In the genomic region with DNA sequence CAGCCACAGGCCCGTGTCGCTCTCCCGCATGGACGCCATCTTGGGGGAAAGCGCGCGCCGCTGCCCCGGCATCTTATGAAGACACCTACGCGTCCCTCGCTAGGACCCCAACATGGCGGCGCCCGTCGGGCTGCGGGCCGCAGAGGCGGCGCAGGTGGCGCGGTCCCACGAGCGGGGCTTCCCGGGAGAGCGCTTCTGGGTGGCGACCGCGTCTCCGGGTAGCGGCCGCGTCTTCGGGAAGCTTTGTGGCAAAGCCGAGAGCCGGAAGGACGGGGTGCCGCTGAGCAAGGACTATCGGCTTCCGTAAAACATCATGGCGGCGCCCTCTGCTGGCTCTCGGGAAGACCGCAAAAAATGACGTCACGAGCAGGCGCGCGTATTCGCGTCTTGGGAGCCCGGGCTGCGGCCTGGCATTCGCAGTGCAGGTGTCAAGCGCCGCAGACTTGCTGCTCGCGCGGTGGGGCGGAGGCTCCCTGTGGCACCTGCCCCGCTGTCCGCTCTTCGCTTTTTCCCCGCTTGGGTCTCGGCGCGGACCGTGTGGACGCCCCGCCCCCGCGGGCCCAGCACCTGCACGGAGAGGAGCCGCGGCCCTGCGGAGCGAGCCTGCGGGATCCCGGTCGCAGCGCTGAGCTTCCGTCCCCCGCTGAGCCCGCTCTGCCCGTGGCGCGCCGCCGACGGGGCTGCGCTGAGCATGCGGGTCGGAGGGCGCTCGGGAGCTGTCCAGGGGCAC, we compare ENCODE assay signal across 1 cellular context.
TF ChIP-seq lines count a peak whose summit lies in the region.

Gene NELFA (minus strand): TSS at position 54 of the 730 bp plus-strand sequence. CDS start 15 bp downstream, at position 39.

TF ChIP-seq in K562, 482 proteins besides CTCF, POLR2A, EP300 and RAD21 (continued from another document and continues in another):
- no peak for TF ChIP-seq MTF1 (CRISPR knock-in tag; IDR thresholded peaks at IDR 0.05; ENCODE audit: borderline replicate concordance)
- TF ChIP-seq ZFPM2 (CRISPR knock-in tag; IDR thresholded peaks at IDR 0.05): no peak
- peak; percentile 54; the same call in 1 of the 2 replicates for TF ChIP-seq EGR1 (conservative IDR thresholded peaks at IDR 0.05)
- no peak for TF ChIP-seq TRIM24 (IDR thresholded peaks at IDR 0.05)
- peak; percentile 99 for TF ChIP-seq ATF7 (IDR thresholded peaks at IDR 0.05)
- no peak; the same call in 1 of the 2 replicates for TF ChIP-seq CBFA2T3 (IDR thresholded peaks at IDR 0.05)
- peak; percentile 80 for TF ChIP-seq ETS1 (conservative IDR thresholded peaks at IDR 0.05; ENCODE audit: control insufficient read depth, low read depth, low read length)
- 0 out of 2 replicates have a peak, but pooled peaks have one; percentile 55 for TF ChIP-seq CAMTA2 (CRISPR knock-in tag; conservative IDR thresholded peaks at IDR 0.05)
- TF ChIP-seq ZNF830 (CRISPR knock-in tag; IDR thresholded peaks at IDR 0.05): no peak
- TF ChIP-seq, protein P1, sequence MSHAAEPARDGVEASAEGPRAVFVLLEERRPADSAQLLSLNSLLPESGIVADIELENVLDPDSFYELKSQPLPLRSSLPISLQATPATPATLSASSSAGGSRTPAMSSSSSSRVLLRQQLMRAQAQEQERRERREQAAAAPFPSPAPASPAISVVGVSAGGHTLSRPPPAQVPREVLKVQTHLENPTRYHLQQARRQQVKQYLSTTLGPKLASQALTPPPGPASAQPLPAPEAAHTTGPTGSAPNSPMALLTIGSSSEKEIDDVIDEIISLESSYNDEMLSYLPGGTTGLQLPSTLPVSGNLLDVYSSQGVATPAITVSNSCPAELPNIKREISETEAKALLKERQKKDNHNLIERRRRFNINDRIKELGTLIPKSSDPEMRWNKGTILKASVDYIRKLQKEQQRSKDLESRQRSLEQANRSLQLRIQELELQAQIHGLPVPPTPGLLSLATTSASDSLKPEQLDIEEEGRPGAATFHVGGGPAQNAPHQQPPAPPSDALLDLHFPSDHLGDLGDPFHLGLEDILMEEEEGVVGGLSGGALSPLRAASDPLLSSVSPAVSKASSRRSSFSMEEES (CRISPR knock-in tag; IDR thresholded peaks at IDR 0.05): no peak
- TF ChIP-seq ZNF224 (CRISPR knock-in tag; IDR thresholded peaks at IDR 0.05): no peak
- no peak for TF ChIP-seq NFYB (IDR thresholded peaks at IDR 0.05; ENCODE audit: extremely low read depth, insufficient read length)
- no peak for TF ChIP-seq PATZ1 (CRISPR knock-in tag; IDR thresholded peaks at IDR 0.05; ENCODE audit: borderline replicate concordance)
- TF ChIP-seq TEAD2 (tag; IDR thresholded peaks at IDR 0.05): no peak
- TF ChIP-seq ZNF347 (CRISPR knock-in tag; IDR thresholded peaks at IDR 0.05; ENCODE audit: low read depth): no peak
- TF ChIP-seq ADNP (tag; IDR thresholded peaks at IDR 0.05): no peak
- peak; percentile 68; the same call in 1 of the 2 replicates for TF ChIP-seq ZNF263 (CRISPR knock-in tag; IDR thresholded peaks at IDR 0.05; ENCODE audit: borderline replicate concordance)
- no peak for TF ChIP-seq POU5F1 (IDR thresholded peaks at IDR 0.05; ENCODE audit: borderline replicate concordance, low read depth, low read length, partially characterized antibody)
- TF ChIP-seq MECOM (CRISPR knock-in tag; IDR thresholded peaks at IDR 0.05): no peak
- peak; percentile 69 to 82; a peak in 2 of 4 replicates for TF ChIP-seq TEAD1 (CRISPR knock-in tag; IDR thresholded peaks at IDR 0.05)
- TF ChIP-seq TAF7 (tag; IDR thresholded peaks at IDR 0.05): no peak
- no peak for TF ChIP-seq ZNF699 (CRISPR knock-in tag; IDR thresholded peaks at IDR 0.05; ENCODE audit: insufficient replicate concordance)
- TF ChIP-seq HIVEP1 (CRISPR knock-in tag; IDR thresholded peaks at IDR 0.05): no peak; the same call in 1 of the 2 replicates
- TF ChIP-seq ATF1 (CRISPR knock-in tag; IDR thresholded peaks at IDR 0.05): peak; percentile 93
- TF ChIP-seq ATF1 (tag; IDR thresholded peaks at IDR 0.05): peak; percentile 100
- TF ChIP-seq HMGXB4 (CRISPR knock-in tag; IDR thresholded peaks at IDR 0.05): peak; percentile 94
- TF ChIP-seq SOX6 (IDR thresholded peaks at IDR 0.05): peak; percentile 20; the same call in 1 of the 2 replicates
- 0 out of 2 replicates have a peak, but pooled peaks have one; percentile 4 for TF ChIP-seq E2F4 (CRISPR knock-in tag; IDR thresholded peaks at IDR 0.05; ENCODE audit: low read depth)
- peak; percentile 76 for TF ChIP-seq MBD2 (IDR thresholded peaks at IDR 0.05; ENCODE audit: borderline replicate concordance, low read depth)
- TF ChIP-seq ZNF75A (CRISPR knock-in tag; IDR thresholded peaks at IDR 0.05): no peak; the same call in 1 of the 2 replicates
- no peak for TF ChIP-seq ZNF354B (CRISPR knock-in tag; IDR thresholded peaks at IDR 0.05)
- peak; percentile 84; the same call in 1 of the 2 replicates for TF ChIP-seq MTA3 (IDR thresholded peaks at IDR 0.05; ENCODE audit: borderline replicate concordance)
- TF ChIP-seq MTA1 (IDR thresholded peaks at IDR 0.05; ENCODE audit: borderline replicate concordance): peak; percentile 99
- TF ChIP-seq NBN (IDR thresholded peaks at IDR 0.05; ENCODE audit: low read depth): peak; percentile 95
- TF ChIP-seq STAT6 (CRISPR knock-in tag; IDR thresholded peaks at IDR 0.05): peak; percentile 82; the same call in 1 of the 2 replicates
- TF ChIP-seq ZSCAN32 (CRISPR knock-in tag; IDR thresholded peaks at IDR 0.05): no peak
- TF ChIP-seq, protein P2, sequence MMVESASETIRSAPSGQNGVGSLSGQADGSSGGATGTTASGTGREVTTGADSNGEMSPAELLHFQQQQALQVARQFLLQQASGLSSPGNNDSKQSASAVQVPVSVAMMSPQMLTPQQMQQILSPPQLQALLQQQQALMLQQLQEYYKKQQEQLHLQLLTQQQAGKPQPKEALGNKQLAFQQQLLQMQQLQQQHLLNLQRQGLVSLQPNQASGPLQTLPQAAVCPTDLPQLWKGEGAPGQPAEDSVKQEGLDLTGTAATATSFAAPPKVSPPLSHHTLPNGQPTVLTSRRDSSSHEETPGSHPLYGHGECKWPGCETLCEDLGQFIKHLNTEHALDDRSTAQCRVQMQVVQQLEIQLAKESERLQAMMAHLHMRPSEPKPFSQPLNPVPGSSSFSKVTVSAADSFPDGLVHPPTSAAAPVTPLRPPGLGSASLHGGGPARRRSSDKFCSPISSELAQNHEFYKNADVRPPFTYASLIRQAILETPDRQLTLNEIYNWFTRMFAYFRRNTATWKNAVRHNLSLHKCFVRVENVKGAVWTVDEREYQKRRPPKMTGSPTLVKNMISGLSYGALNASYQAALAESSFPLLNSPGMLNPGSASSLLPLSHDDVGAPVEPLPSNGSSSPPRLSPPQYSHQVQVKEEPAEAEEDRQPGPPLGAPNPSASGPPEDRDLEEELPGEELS (CRISPR knock-in tag; IDR thresholded peaks at IDR 0.05; ENCODE audit: borderline replicate concordance): peak; percentile 94; the same call in 1 of the 2 replicates
- TF ChIP-seq FOS (IDR thresholded peaks at IDR 0.05; ENCODE audit: extremely low read depth, insufficient read length): no peak
- 0 out of 2 replicates have a peak, but pooled peaks have one; percentile 17 for TF ChIP-seq PTBP1 (IDR thresholded peaks at IDR 0.05; ENCODE audit: low read depth, low read length)
- no peak for TF ChIP-seq FOXK2 (conservative IDR thresholded peaks at IDR 0.05 in 1 of 2, IDR thresholded peaks at IDR 0.05 in 1 of 2; ENCODE audit: low read depth in 2 of 2)
- TF ChIP-seq, protein P3, sequence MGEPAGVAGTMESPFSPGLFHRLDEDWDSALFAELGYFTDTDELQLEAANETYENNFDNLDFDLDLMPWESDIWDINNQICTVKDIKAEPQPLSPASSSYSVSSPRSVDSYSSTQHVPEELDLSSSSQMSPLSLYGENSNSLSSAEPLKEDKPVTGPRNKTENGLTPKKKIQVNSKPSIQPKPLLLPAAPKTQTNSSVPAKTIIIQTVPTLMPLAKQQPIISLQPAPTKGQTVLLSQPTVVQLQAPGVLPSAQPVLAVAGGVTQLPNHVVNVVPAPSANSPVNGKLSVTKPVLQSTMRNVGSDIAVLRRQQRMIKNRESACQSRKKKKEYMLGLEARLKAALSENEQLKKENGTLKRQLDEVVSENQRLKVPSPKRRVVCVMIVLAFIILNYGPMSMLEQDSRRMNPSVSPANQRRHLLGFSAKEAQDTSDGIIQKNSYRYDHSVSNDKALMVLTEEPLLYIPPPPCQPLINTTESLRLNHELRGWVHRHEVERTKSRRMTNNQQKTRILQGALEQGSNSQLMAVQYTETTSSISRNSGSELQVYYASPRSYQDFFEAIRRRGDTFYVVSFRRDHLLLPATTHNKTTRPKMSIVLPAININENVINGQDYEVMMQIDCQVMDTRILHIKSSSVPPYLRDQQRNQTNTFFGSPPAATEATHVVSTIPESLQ (CRISPR knock-in tag; IDR thresholded peaks at IDR 0.05): no peak; the same call in 1 of the 2 replicates
- TF ChIP-seq, protein P4, sequence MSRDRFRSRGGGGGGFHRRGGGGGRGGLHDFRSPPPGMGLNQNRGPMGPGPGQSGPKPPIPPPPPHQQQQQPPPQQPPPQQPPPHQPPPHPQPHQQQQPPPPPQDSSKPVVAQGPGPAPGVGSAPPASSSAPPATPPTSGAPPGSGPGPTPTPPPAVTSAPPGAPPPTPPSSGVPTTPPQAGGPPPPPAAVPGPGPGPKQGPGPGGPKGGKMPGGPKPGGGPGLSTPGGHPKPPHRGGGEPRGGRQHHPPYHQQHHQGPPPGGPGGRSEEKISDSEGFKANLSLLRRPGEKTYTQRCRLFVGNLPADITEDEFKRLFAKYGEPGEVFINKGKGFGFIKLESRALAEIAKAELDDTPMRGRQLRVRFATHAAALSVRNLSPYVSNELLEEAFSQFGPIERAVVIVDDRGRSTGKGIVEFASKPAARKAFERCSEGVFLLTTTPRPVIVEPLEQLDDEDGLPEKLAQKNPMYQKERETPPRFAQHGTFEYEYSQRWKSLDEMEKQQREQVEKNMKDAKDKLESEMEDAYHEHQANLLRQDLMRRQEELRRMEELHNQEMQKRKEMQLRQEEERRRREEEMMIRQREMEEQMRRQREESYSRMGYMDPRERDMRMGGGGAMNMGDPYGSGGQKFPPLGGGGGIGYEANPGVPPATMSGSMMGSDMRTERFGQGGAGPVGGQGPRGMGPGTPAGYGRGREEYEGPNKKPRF (IDR thresholded peaks at IDR 0.05; ENCODE audit: low read depth, low read length): no peak
- TF ChIP-seq KDM5B (IDR thresholded peaks at IDR 0.05; ENCODE audit: insufficient replicate concordance, low read depth, low read length): peak; percentile 86
- peak; percentile 32 for TF ChIP-seq PRPF4 (IDR thresholded peaks at IDR 0.05; ENCODE audit: insufficient read depth, low read depth, low read length, poor library complexity, severe bottlenecking)
- peak; percentile 37; the same call in 1 of the 2 replicates for TF ChIP-seq NR1H2 (CRISPR knock-in tag; IDR thresholded peaks at IDR 0.05)
